Comparison of ENCODE assay signal across 9 cellular contexts in genomic region chr17:79852748-79853147, GRCh38. TPM values are rescaled to one million over a fixed set of nuclear protein-coding genes. Genes with fewer than 3 reads are reported as not detected.
DNase-seq lines count a peak whose midpoint lies in the region; ATAC-seq and TF ChIP-seq lines count a peak whose summit lies in the region.
"Had no signal": no experiment of that assay in that cellular context is flagged by ENCODE, and none has a peak within 500 bp of the region (broad histone marks: within the 10 kb centered on the region; RNA-seq: fewer than 3 reads in every experiment).

No MANE protein-coding gene starts in this region.

- in situ Hi-C loops in HAP-1 (cut with MboI; ENCODE audit: low sequenced_read_pairs): no loop called here

- H3K36me3 ChIP-seq in left lung (no peaks in the 10 kb centered on the region), HAP-1 (replicated peaks) (no peaks in the 10 kb centered on the region)

- no peak for TF ChIP-seq CTCF in AG09309 (IDR thresholded peaks at IDR 0.05; ENCODE audit: control insufficient read depth, insufficient read depth, low read depth, low read length, missing control alignments)
- TF ChIP-seq CTCF in left lung (IDR thresholded peaks at IDR 0.05): no peak

- intact Hi-C loops in left lung (cut with DNase I): no loop called here

- ATAC-seq in left lung: peak; percentile 65
- ATAC-seq in GM19023 (IDR thresholded peaks at IDR 0.05; ENCODE audit: unreplicated experiment): no peak
- ATAC-seq in HG02885 (IDR thresholded peaks at IDR 0.05; ENCODE audit: poor library complexity, unreplicated experiment): no peak
- ATAC-seq in HG02981 (IDR thresholded peaks at IDR 0.05; ENCODE audit: unreplicated experiment): no peak

- H3K4me3 Mint-ChIP-seq in activated naive CD8-positive, alpha-beta T cell treated with anti-CD3 and anti-CD28 coated beads for 36 hours: peak overlapping the region; percentile 52

- H3K4me1 ChIP-seq in left lung (peaks cover 0 to 12% of the 10 kb centered on the region in 2 donors), HAP-1 (peaks cover 4% of the 10 kb centered on the region)

- H3K27me3 Mint-ChIP-seq in activated naive CD8-positive, alpha-beta T cell treated with anti-CD3 and anti-CD28 coated beads for 36 hours: peaks cover 25% of the 10 kb centered on the region

- peaks cover 3% of the 10 kb centered on the region for H3K4me1 Mint-ChIP-seq in activated naive CD8-positive, alpha-beta T cell treated with anti-CD3 and anti-CD28 coated beads for 36 hours

- peak overlapping the region in 1 of 2 donors; percentile 34 for H3K27ac ChIP-seq in left lung

- H3K27ac Mint-ChIP-seq in activated naive CD8-positive, alpha-beta T cell treated with anti-CD3 and anti-CD28 coated beads for 36 hours: no peak overlapping the region

- H3K36me3 Mint-ChIP-seq in activated naive CD8-positive, alpha-beta T cell treated with anti-CD3 and anti-CD28 coated beads for 36 hours: no peaks in the 10 kb centered on the region

- peak overlapping the region; percentile 22 for H3K4me3 ChIP-seq in AG09309 (ENCODE audit: control insufficient read depth, low read depth, low read length)
- H3K4me3 ChIP-seq in left lung: peak overlapping the region in 1 of 2 donors; percentile 12
- no peak overlapping the region for H3K4me3 ChIP-seq in HAP-1

- peaks cover 0 to 18% of the 10 kb centered on the region in 2 donors for H3K27me3 ChIP-seq in left lung
- no peaks in the 10 kb centered on the region for H3K27me3 ChIP-seq in HAP-1 (ENCODE audit: low read depth)

- DNase-seq in AG09309 (ENCODE audit: low read depth) (no peak), HT-29 (ENCODE audit: low spot score) (peak; percentile 35), left lung (no peak), HAP-1 (ENCODE audit: low spot score in 2 of 2) (no peak)
- no peak for DNase-seq in activated naive CD8-positive, alpha-beta T cell treated with anti-CD3 and anti-CD28 coated beads for 36 hours
- DNase-seq: kidney glomerular epithelial cell had no signal

- H3K9me3 ChIP-seq in left lung: no peaks in the 10 kb centered on the region
- H3K9me3 ChIP-seq in HAP-1: no peaks in the 10 kb centered on the region

- H3K9me3 Mint-ChIP-seq in activated naive CD8-positive, alpha-beta T cell treated with anti-CD3 and anti-CD28 coated beads for 36 hours: no peaks in the 10 kb centered on the region

RNA-seq across cellular contexts. Expression of gene CBX4, which starts 13.5 kb away (rescaled TPM):
- total RNA-seq in HT-29 (2014; rRNA removed; shearing (Covaris generic)): 71.4 and 72.0 TPM in 2 replicates
- 10 to 100 TPM; 18.2 to 18.6 TPM for total RNA-seq in activated naive CD8-positive, alpha-beta T cell treated with anti-CD3 and anti-CD28 coated beads for 36 hours
- 10 to 100 TPM; 20.9 to 22.3 TPM for total RNA-seq in left lung

RNA-seq across cellular contexts. Expression of gene CBX8, which starts 55.9 kb away (rescaled TPM):
- 14.4 and 14.9 TPM in 2 replicates for total RNA-seq in HT-29 (2014; rRNA removed; shearing (Covaris generic))
- 1 to 10 TPM; 3.5 to 4.1 TPM for total RNA-seq in activated naive CD8-positive, alpha-beta T cell treated with anti-CD3 and anti-CD28 coated beads for 36 hours
- 1 to 10 TPM; 7.3 to 7.9 TPM for total RNA-seq in left lung
